ENCODE assay signal across 1 cellular context in the genomic region with DNA sequence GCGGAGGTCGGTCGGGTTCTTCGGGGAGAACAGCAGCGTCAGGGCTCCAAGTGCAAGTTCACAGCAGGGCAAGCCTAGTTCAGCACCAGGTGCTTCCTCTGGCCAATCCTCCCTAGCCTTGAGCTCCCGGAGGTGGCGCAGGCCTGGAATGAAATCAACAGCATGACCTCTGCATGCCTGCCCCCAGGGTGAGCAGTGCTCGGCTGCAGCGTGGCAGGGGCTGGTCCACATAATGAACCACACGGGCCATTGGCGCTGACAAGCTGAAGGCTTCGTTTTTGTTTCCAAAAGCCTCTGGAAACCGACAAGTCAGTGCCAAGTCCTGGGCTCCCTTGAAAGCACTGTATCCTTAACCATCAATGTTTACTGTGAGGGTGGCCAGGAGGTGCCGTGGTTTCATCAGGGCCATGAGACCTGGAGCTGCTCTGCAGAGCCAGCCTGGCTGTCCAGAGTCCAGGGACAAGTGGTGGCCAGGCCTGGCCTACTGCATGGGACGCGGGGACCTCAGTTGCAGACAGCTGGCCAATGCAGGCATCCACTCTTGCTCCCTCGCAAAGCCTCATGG.
TF ChIP-seq lines count a peak whose summit lies in the region.

No MANE protein-coding gene starts in this region.

TF ChIP-seq in GM12878, 131 proteins besides CTCF, POLR2A, EP300 and RAD21:
- TF ChIP-seq DPF2 (IDR thresholded peaks at IDR 0.05) (no peak), ZNF622 (IDR thresholded peaks at IDR 0.05) (no peak), RELB (IDR thresholded peaks at IDR 0.05; ENCODE audit: low read depth) (no peak), NFYA (IDR thresholded peaks at IDR 0.05; ENCODE audit: borderline replicate concordance, low read depth, low read length) (no peak), PKNOX1 (IDR thresholded peaks at IDR 0.05) (no peak), BRCA1 (IDR thresholded peaks at IDR 0.05; ENCODE audit: low read depth, low read length) (no peak), PML (IDR thresholded peaks at IDR 0.05; ENCODE audit: low read length) (no peak), RAD51 (IDR thresholded peaks at IDR 0.05) (no peak), POU2F2 (IDR thresholded peaks at IDR 0.05; ENCODE audit: borderline replicate concordance, low read depth, low read length) (no peak), ZNF217 (IDR thresholded peaks at IDR 0.05) (no peak), RBBP5 (conservative IDR thresholded peaks at IDR 0.05) (no peak), ZNF207 (IDR thresholded peaks at IDR 0.05; ENCODE audit: borderline replicate concordance) (no peak), SUPT20H (IDR thresholded peaks at IDR 0.05; ENCODE audit: borderline replicate concordance, control insufficient read depth, low read depth, low read length) (no peak), ZBTB11 (CRISPR knock-in tag; IDR thresholded peaks at IDR 0.05) (no peak), SIX5 (IDR thresholded peaks at IDR 0.05; ENCODE audit: low read depth, low read length, severe bottlenecking) (no peak), CHD2 (IDR thresholded peaks at IDR 0.05; ENCODE audit: borderline replicate concordance, low read depth, low read length) (no peak)
- TF ChIP-seq, protein P1, sequence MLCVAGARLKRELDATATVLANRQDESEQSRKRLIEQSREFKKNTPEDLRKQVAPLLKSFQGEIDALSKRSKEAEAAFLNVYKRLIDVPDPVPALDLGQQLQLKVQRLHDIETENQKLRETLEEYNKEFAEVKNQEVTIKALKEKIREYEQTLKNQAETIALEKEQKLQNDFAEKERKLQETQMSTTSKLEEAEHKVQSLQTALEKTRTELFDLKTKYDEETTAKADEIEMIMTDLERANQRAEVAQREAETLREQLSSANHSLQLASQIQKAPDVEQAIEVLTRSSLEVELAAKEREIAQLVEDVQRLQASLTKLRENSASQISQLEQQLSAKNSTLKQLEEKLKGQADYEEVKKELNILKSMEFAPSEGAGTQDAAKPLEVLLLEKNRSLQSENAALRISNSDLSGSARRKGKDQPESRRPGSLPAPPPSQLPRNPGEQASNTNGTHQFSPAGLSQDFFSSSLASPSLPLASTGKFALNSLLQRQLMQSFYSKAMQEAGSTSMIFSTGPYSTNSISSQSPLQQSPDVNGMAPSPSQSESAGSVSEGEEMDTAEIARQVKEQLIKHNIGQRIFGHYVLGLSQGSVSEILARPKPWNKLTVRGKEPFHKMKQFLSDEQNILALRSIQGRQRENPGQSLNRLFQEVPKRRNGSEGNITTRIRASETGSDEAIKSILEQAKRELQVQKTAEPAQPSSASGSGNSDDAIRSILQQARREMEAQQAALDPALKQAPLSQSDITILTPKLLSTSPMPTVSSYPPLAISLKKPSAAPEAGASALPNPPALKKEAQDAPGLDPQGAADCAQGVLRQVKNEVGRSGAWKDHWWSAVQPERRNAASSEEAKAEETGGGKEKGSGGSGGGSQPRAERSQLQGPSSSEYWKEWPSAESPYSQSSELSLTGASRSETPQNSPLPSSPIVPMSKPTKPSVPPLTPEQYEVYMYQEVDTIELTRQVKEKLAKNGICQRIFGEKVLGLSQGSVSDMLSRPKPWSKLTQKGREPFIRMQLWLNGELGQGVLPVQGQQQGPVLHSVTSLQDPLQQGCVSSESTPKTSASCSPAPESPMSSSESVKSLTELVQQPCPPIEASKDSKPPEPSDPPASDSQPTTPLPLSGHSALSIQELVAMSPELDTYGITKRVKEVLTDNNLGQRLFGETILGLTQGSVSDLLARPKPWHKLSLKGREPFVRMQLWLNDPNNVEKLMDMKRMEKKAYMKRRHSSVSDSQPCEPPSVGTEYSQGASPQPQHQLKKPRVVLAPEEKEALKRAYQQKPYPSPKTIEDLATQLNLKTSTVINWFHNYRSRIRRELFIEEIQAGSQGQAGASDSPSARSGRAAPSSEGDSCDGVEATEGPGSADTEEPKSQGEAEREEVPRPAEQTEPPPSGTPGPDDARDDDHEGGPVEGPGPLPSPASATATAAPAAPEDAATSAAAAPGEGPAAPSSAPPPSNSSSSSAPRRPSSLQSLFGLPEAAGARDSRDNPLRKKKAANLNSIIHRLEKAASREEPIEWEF (IDR thresholded peaks at IDR 0.05; ENCODE audit: insufficient replicate concordance, low read depth, low read length): no peak
- TF ChIP-seq, protein P2, sequence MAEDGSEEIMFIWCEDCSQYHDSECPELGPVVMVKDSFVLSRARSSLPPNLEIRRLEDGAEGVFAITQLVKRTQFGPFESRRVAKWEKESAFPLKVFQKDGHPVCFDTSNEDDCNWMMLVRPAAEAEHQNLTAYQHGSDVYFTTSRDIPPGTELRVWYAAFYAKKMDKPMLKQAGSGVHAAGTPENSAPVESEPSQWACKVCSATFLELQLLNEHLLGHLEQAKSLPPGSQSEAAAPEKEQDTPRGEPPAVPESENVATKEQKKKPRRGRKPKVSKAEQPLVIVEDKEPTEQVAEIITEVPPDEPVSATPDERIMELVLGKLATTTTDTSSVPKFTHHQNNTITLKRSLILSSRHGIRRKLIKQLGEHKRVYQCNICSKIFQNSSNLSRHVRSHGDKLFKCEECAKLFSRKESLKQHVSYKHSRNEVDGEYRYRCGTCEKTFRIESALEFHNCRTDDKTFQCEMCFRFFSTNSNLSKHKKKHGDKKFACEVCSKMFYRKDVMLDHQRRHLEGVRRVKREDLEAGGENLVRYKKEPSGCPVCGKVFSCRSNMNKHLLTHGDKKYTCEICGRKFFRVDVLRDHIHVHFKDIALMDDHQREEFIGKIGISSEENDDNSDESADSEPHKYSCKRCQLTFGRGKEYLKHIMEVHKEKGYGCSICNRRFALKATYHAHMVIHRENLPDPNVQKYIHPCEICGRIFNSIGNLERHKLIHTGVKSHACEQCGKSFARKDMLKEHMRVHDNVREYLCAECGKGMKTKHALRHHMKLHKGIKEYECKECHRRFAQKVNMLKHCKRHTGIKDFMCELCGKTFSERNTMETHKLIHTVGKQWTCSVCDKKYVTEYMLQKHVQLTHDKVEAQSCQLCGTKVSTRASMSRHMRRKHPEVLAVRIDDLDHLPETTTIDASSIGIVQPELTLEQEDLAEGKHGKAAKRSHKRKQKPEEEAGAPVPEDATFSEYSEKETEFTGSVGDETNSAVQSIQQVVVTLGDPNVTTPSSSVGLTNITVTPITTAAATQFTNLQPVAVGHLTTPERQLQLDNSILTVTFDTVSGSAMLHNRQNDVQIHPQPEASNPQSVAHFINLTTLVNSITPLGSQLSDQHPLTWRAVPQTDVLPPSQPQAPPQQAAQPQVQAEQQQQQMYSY (CRISPR knock-in tag; IDR thresholded peaks at IDR 0.05): no peak
- TF ChIP-seq, protein P3, sequence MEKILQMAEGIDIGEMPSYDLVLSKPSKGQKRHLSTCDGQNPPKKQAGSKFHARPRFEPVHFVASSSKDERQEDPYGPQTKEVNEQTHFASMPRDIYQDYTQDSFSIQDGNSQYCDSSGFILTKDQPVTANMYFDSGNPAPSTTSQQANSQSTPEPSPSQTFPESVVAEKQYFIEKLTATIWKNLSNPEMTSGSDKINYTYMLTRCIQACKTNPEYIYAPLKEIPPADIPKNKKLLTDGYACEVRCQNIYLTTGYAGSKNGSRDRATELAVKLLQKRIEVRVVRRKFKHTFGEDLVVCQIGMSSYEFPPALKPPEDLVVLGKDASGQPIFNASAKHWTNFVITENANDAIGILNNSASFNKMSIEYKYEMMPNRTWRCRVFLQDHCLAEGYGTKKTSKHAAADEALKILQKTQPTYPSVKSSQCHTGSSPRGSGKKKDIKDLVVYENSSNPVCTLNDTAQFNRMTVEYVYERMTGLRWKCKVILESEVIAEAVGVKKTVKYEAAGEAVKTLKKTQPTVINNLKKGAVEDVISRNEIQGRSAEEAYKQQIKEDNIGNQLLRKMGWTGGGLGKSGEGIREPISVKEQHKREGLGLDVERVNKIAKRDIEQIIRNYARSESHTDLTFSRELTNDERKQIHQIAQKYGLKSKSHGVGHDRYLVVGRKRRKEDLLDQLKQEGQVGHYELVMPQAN (conservative IDR thresholded peaks at IDR 0.05): no peak
- TF ChIP-seq, protein P4, sequence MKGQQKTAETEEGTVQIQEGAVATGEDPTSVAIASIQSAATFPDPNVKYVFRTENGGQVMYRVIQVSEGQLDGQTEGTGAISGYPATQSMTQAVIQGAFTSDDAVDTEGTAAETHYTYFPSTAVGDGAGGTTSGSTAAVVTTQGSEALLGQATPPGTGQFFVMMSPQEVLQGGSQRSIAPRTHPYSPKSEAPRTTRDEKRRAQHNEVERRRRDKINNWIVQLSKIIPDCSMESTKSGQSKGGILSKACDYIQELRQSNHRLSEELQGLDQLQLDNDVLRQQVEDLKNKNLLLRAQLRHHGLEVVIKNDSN (IDR thresholded peaks at IDR 0.05; ENCODE audit: borderline replicate concordance, extremely low read length, insufficient read depth, low read depth, low read length): no peak
